In the genomic region with DNA sequence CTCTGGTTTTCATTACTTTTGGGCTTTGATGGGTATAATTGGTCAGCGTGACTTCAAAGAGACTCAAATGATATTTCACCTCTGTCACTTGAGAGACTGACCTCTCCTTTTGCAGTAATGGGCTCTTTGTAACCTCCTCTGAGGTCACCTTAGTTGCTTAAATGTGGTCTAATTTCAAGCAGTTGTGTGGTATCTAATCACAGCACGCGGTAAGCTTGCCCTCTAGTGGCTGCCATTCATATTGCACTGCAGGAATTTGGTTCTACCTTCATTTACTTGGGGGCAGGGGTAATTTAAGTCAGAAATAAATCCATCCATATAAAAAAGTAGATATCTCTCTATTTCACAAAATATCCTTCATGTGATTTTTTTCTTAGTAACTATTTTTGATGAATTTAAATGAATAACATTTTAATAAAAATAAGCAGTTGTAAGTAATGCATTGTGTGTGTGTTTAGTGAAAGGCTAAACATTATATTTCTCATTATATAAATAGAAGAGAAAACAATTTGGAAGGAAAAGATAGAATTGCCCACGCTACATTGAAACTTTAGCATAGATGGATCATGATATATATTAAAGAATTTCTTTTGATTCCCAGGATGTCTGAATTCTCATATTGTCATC, we compare ENCODE assay signal across 1 cellular context.
TF ChIP-seq lines count a peak whose summit lies in the region.

No MANE protein-coding gene starts in this region.

TF ChIP-seq in SK-N-SH treated with all-trans-retinoic acid at 6 μM for 48 hours, 23 proteins besides CTCF, POLR2A, EP300 and RAD21 (continued from another document):
- TF ChIP-seq, protein P1, sequence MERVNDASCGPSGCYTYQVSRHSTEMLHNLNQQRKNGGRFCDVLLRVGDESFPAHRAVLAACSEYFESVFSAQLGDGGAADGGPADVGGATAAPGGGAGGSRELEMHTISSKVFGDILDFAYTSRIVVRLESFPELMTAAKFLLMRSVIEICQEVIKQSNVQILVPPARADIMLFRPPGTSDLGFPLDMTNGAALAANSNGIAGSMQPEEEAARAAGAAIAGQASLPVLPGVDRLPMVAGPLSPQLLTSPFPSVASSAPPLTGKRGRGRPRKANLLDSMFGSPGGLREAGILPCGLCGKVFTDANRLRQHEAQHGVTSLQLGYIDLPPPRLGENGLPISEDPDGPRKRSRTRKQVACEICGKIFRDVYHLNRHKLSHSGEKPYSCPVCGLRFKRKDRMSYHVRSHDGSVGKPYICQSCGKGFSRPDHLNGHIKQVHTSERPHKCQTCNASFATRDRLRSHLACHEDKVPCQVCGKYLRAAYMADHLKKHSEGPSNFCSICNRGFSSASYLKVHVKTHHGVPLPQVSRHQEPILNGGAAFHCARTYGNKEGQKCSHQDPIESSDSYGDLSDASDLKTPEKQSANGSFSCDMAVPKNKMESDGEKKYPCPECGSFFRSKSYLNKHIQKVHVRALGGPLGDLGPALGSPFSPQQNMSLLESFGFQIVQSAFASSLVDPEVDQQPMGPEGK (CRISPR knock-in tag; IDR thresholded peaks at IDR 0.05; ENCODE audit: borderline replicate concordance) = no peak
